ENCODE assay signal across 24 cellular contexts in genomic region chr5:176877793-176878331, GRCh38. TPM values are rescaled to one million over a fixed set of nuclear protein-coding genes. Genes with fewer than 3 reads are reported as not detected.
"Had no signal": no experiment of that assay in that cellular context is flagged by ENCODE, and none has a peak within 500 bp of the region (broad histone marks: within the 10 kb centered on the region; RNA-seq: fewer than 3 reads in every experiment).

No MANE protein-coding gene starts in this region.

- H3K9me3 ChIP-seq: gastrocnemius medialis, heart right ventricle, mucosa of descending colon, pancreas had no signal

- H3K27me3 ChIP-seq: cardiac muscle cell, pancreas had no signal

- H3K27ac Mint-ChIP-seq: activated CD4-positive, alpha-beta T cell treated with anti-CD3 and anti-CD28 coated beads, Interleukin-2, amount 10 ng/mL, durations not matched to agents 24 days and 14 days; activated CD8-positive, alpha-beta T cell treated with anti-CD3 and anti-CD28 coated beads for 36 hours; activated naive CD8-positive, alpha-beta T cell treated with anti-CD3 and anti-CD28 coated beads for 36 hours; activated T-helper 17 cell treated with anti-CD3 and anti-CD28 coated beads, Interleukin-2, amount 50 U/mL, for 72 hours; immature natural killer cell; memory B cell; naive B cell; stimulated activated effector memory CD8-positive, alpha-beta T cell treated with anti-CD3 and anti-CD28 coated beads, Interleukin-12 subunit alpha, Interleukin-12 subunit beta, amount 100 ng/mL, for 72 hours had no signal

- H3K4me3 Mint-ChIP-seq: activated CD4-positive, alpha-beta T cell treated with anti-CD3 and anti-CD28 coated beads, Interleukin-2, amount 10 ng/mL, durations not matched to agents 24 days and 14 days; activated CD8-positive, alpha-beta T cell treated with anti-CD3 and anti-CD28 coated beads for 36 hours; activated naive CD8-positive, alpha-beta T cell treated with anti-CD3 and anti-CD28 coated beads for 36 hours; activated T-helper 17 cell treated with anti-CD3 and anti-CD28 coated beads, Interleukin-2, amount 50 U/mL, for 72 hours; dendritic cell treated with granulocyte-macrophage colony-stimulating factor and Interleukin-4, amounts not matched to agents 40 ng/mL and 50 ng/mL, for 4 days; immature natural killer cell; memory B cell; naive B cell; neural crest cell; stimulated activated effector memory CD8-positive, alpha-beta T cell treated with anti-CD3 and anti-CD28 coated beads, Interleukin-12 subunit alpha, Interleukin-12 subunit beta, amount 100 ng/mL, for 72 hours had no signal

- DNase-seq: activated CD4-positive, alpha-beta T cell treated with anti-CD3 and anti-CD28 coated beads, Interleukin-2, amount 10 ng/mL, durations not matched to agents 24 days and 14 days; activated CD8-positive, alpha-beta T cell treated with anti-CD3 and anti-CD28 coated beads for 36 hours; activated naive CD4-positive, alpha-beta T cell; activated naive CD8-positive, alpha-beta T cell treated with anti-CD3 and anti-CD28 coated beads for 36 hours; activated T-cell treated with anti-CD3 and anti-CD28 coated beads, Interleukin-2, amount 50 U/mL, for 1 hour; amniotic stem cell; effector CD8-positive, alpha-beta T cell; gastrocnemius medialis; heart right ventricle; immature natural killer cell; kidney glomerular epithelial cell; mucosa of descending colon; naive B cell; stimulated activated CD4-positive, alpha-beta T cell treated with anti-CD3 and anti-CD28 coated beads, Interleukin-4, amount 100 ng/mL, for 24 hours had no signal

- H3K4me3 ChIP-seq: cardiac muscle cell, gastrocnemius medialis, heart right ventricle, mucosa of descending colon, pancreas had no signal

- H3K36me3 Mint-ChIP-seq: activated naive CD8-positive, alpha-beta T cell treated with anti-CD3 and anti-CD28 coated beads for 36 hours; immature natural killer cell; memory B cell had no signal

- H3K36me3 ChIP-seq: cardiac muscle cell, gastrocnemius medialis, pancreas had no signal

- H3K4me1 ChIP-seq: gastrocnemius medialis, pancreas had no signal

- H3K27ac ChIP-seq: cardiac muscle cell, gastrocnemius medialis, heart right ventricle, pancreas had no signal

- ATAC-seq: activated CD8-positive, alpha-beta T cell treated with anti-CD3 and anti-CD28 coated beads for 36 hours; activated T-helper 17 cell treated with anti-CD3 and anti-CD28 coated beads, Interleukin-2, amount 50 U/mL, for 72 hours; esophagus mucosa; gastrocnemius medialis; heart right ventricle; mucosa of descending colon; pancreas; sciatic nerve; stimulated activated effector memory CD8-positive, alpha-beta T cell treated with anti-CD3 and anti-CD28 coated beads, Interleukin-12 subunit alpha, Interleukin-12 subunit beta, amount 100 ng/mL, for 72 hours had no signal

- H3K9me3 Mint-ChIP-seq: activated CD4-positive, alpha-beta T cell treated with anti-CD3 and anti-CD28 coated beads, Interleukin-2, amount 10 ng/mL, durations not matched to agents 24 days and 14 days; activated CD8-positive, alpha-beta T cell treated with anti-CD3 and anti-CD28 coated beads for 36 hours; neural crest cell had no signal

RNA-seq across cellular contexts. Expression of gene HK3, which starts 21.3 kb away (rescaled TPM):
- total RNA-seq: activated CD8-positive, alpha-beta T cell treated with anti-CD3 and anti-CD28 coated beads for 36 hours; activated naive CD8-positive, alpha-beta T cell treated with anti-CD3 and anti-CD28 coated beads for 36 hours; cardiac muscle cell; chondrocyte; neural crest cell had no signal
